Comparison of ENCODE assay signal across 27 cellular contexts in genomic region chr13:46934749-46935148, GRCh38. TPM values are rescaled to one million over a fixed set of nuclear protein-coding genes. Genes with fewer than 3 reads are reported as not detected.
"Had no signal": no experiment of that assay in that cellular context is flagged by ENCODE, and none has a peak within 500 bp of the region (broad histone marks: within the 10 kb centered on the region; RNA-seq: fewer than 3 reads in every experiment).

No MANE protein-coding gene starts in this region.

- H3K4me2 ChIP-seq: smooth muscle cell had no signal

- DNase-seq: activated B cell treated with CpG ODN at 0.5 μM for 24 hours; activated CD4-positive, alpha-beta memory T cell treated with anti-CD3 and anti-CD28 coated beads for 36 hours; activated CD4-positive, alpha-beta T cell treated with anti-CD3 and anti-CD28 coated beads for 4 hours; activated gamma-delta T cell treated with Interleukin-2 at 50 U/mL for 16 hours; activated T-cell treated with anti-CD3 and anti-CD28 coated beads for 4 hours; adrenal gland; dermis blood vessel endothelial cell; effector memory CD4-positive, alpha-beta T cell; foreskin fibroblast; glutamatergic neuron; hypothalamus; islet precursor cell; mucosa of descending colon; naive thymus-derived CD8-positive, alpha-beta T cell; ovary; stimulated activated CD4-positive, alpha-beta T cell treated with anti-CD3 and anti-CD28 coated beads, Interleukin-4, amount 100 ng/mL, for 1 hour; stomach; T-helper 9 cell; trophoblast cell had no signal

- ATAC-seq: activated naive CD4-positive, alpha-beta T cell treated with anti-CD3 and anti-CD28 coated beads, Interleukin-2, amount 50 U/mL, for 72 hours; left lobe of liver; mucosa of descending colon; naive thymus-derived CD8-positive, alpha-beta T cell; sciatic nerve had no signal

- H3K36me3 ChIP-seq: adrenal gland, cardiac muscle cell, ovary, stomach had no signal

- H3K4me1 ChIP-seq: adrenal gland, stomach had no signal

- H3K27ac ChIP-seq: adrenal gland, cardiac muscle cell, ovary, stomach had no signal

- H3K9me3 ChIP-seq: adrenal gland, mucosa of descending colon, ovary had no signal

- H3K4me3 ChIP-seq: adrenal gland, cardiac muscle cell, mucosa of descending colon, ovary, smooth muscle cell, stomach had no signal

- H3K27me3 ChIP-seq: adrenal gland, cardiac muscle cell, ovary, stomach had no signal

RNA-seq across cellular contexts. Expression of gene HTR2A, which starts 37.9 kb away (rescaled TPM):
- total RNA-seq: activated B cell treated with CpG ODN at 0.5 μM for 24 hours; activated CD4-positive, alpha-beta memory T cell treated with anti-CD3 and anti-CD28 coated beads for 36 hours; activated naive CD4-positive, alpha-beta T cell treated with anti-CD3 and anti-CD28 coated beads, Interleukin-2, amount 50 U/mL, for 72 hours; activated T-helper 1 cell treated with anti-CD3 and anti-CD28 coated beads, Interleukin-12 subunit alpha, Interleukin-12 subunit beta, Interleukin-2, Interleukin-4 antibody, amounts not matched to agents 30 ng/mL and 10 ng/mL and 1 ng/mL, durations not matched to agents 14 hours and 24 hours and 36 hours; cardiac muscle cell; dermis blood vessel endothelial cell; endothelial cell of umbilical vein; left lobe of liver; naive thymus-derived CD8-positive, alpha-beta T cell; pulmonary artery endothelial cell had no signal
- polyA plus RNA-seq: cardiac muscle cell; endothelial cell of umbilical vein; naive thymus-derived CD8-positive, alpha-beta T cell had no signal
